8 cellular contexts compared by ENCODE assay signal in genomic region chr7:130960208-130960988, GRCh38.
DNase-seq lines count a peak whose midpoint lies in the region; ATAC-seq and TF ChIP-seq lines count a peak whose summit lies in the region.

No MANE protein-coding gene starts in this region.

- no peaks in the 10 kb centered on the region for H3K9me3 ChIP-seq in HEK293 (ENCODE audit: control insufficient read depth, insufficient read depth, low read depth, low read length)
- no peaks in the 10 kb centered on the region for H3K9me3 ChIP-seq in naive thymus-derived CD4-positive, alpha-beta T cell (ENCODE audit: control insufficient read depth in 2 of 3, low read length in 3 of 3)

- H3K4me1 ChIP-seq in HEK293 (ENCODE audit: control insufficient read depth, insufficient read depth, low read length) = no peaks in the 10 kb centered on the region
- peaks cover 57 to 68% of the 10 kb centered on the region in 2 donors for H3K4me1 ChIP-seq in naive thymus-derived CD4-positive, alpha-beta T cell (ENCODE audit: control insufficient read depth in 2 of 2, insufficient read depth in 2 of 2, low read length in 2 of 2)

- H3K9me3 Mint-ChIP-seq in Calu3 (ENCODE audit: low read depth, unreplicated experiment) = no peaks in the 10 kb centered on the region
- H3K9me3 Mint-ChIP-seq in central memory CD8-positive, alpha-beta T cell = no peaks in the 10 kb centered on the region
- H3K9me3 Mint-ChIP-seq in naive thymus-derived CD4-positive, alpha-beta T cell = peaks cover 0 to 4% (median 0%) of the 10 kb centered on the region in 11 donors

- H3K27ac Mint-ChIP-seq in Calu3 (ENCODE audit: unreplicated experiment) = peak overlapping the region; percentile 100
- peak overlapping the region; percentile 99 for H3K27ac Mint-ChIP-seq in central memory CD8-positive, alpha-beta T cell (ENCODE audit: low read depth)
- H3K27ac Mint-ChIP-seq in naive thymus-derived CD4-positive, alpha-beta T cell = peak overlapping the region in 8 of 9 donors; percentile 94 to 100 (median 97)

- CTCF ChIA-PET in Calu3 (lab: Charles Lee) = interaction anchor here (0.5 to 2.0 kb wide), 18 partner anchors 14 to 759 kb away, joined by 3 to 14 read pairs (median 4); no protein-coding TSS in a partner anchor
- CTCF ChIA-PET in HEK293 (lab: Yijun Ruan, JAX) = interaction anchor here (0.6 to 3.0 kb wide), 8 partner anchors 11 to 1250 kb away, joined by 3 to 18 read pairs (median 4); no protein-coding TSS in a partner anchor
- CTCF ChIA-PET in naive thymus-derived CD4-positive, alpha-beta T cell (lab: Charles Lee) = interaction anchor here (0.6 to 1.1 kb wide), 4 partner anchors 12 to 34 kb away, joined by 3 to 4 read pairs (median 3); no protein-coding TSS in a partner anchor
- CTCF ChIA-PET in HEK293T (lab: Yijun Ruan, JAX) = interaction anchor here (0.9 to 2.6 kb wide), 4 partner anchors 44 to 77 kb away, joined by 3 to 5 read pairs (median 4); no protein-coding TSS in a partner anchor

- H3K36me3 Mint-ChIP-seq in Calu3 (ENCODE audit: insufficient read depth, unreplicated experiment) = peaks cover 17% of the 10 kb centered on the region
- peaks cover 47% of the 10 kb centered on the region for H3K36me3 Mint-ChIP-seq in central memory CD8-positive, alpha-beta T cell (ENCODE audit: insufficient read depth)
- H3K36me3 Mint-ChIP-seq in naive thymus-derived CD4-positive, alpha-beta T cell = peaks cover 4 to 34% (median 8%) of the 10 kb centered on the region in 5 donors

- intact Hi-C loops in Calu3 (cut with micrococcal nuclease; ENCODE audit: unreplicated experiment) = no loop called here
- intact Hi-C loops in naive thymus-derived CD4-positive, alpha-beta T cell (cut with micrococcal nuclease) = loop anchor here (2.0 to 5.0 kb wide), 8 partner anchors 22 to 1008 kb away; partner anchors contain the start of genes KLHDC10 (in 1 of the 2), MKLN1 (in 1 of the 2) and UBE2H (in 1 of the 2)

- peak; percentile 34 for ATAC-seq in central memory CD8-positive, alpha-beta T cell (replicated peaks; ENCODE audit: extremely low read depth, poor library complexity, severe bottlenecking)
- ATAC-seq in naive thymus-derived CD4-positive, alpha-beta T cell = peak; percentile 53

- H3K36me3 ChIP-seq in HEK293 (ENCODE audit: control insufficient read depth in 2 of 2, insufficient read depth in 1 of 2, low read length in 2 of 2) = no peaks in the 10 kb centered on the region
- H3K36me3 ChIP-seq in naive thymus-derived CD4-positive, alpha-beta T cell (ENCODE audit: control insufficient read depth in 2 of 3, insufficient read depth in 3 of 3, low read length in 3 of 3) = no peaks in the 10 kb centered on the region

- no peaks in the 10 kb centered on the region for H3K27me3 Mint-ChIP-seq in Calu3 (ENCODE audit: unreplicated experiment)
- no peaks in the 10 kb centered on the region for H3K27me3 Mint-ChIP-seq in central memory CD8-positive, alpha-beta T cell
- H3K27me3 Mint-ChIP-seq in naive thymus-derived CD4-positive, alpha-beta T cell = no peaks in the 10 kb centered on the region

- DNase-seq in Calu3 (peak; percentile 61), RPMI8226 (peak; percentile 81), NCI-H2171 (lab: John Stamatoyannopoulos, UW) (no peak), DMS79 treated with DMSO at 0.1 percent for 48 hours (lab: John Stamatoyannopoulos, UW) (no peak), HEK293T (ENCODE audit: extremely low spot score) (no peak)
- DNase-seq in central memory CD8-positive, alpha-beta T cell (ENCODE audit: low spot score in 2 of 2) = peak in 1 of 2 donors; percentile 45
- peak in 7 of 9 donors; percentile 32 to 78 (median 73) for DNase-seq in naive thymus-derived CD4-positive, alpha-beta T cell

- no peak overlapping the region for H3K27ac ChIP-seq in HEK293 (ENCODE audit: extremely low read depth, low read depth, low read length)
- peak overlapping the region; percentile 80 for H3K27ac ChIP-seq in naive thymus-derived CD4-positive, alpha-beta T cell (ENCODE audit: low read depth, low read length)

- H3K4me3 ChIP-seq in HEK293 (ENCODE audit: low read depth, low read length) = no peak overlapping the region
- H3K4me3 ChIP-seq in naive thymus-derived CD4-positive, alpha-beta T cell (ENCODE audit: low read length) = peak overlapping the region; percentile 65

- TF ChIP-seq CTCF in Calu3 (IDR thresholded peaks at IDR 0.05; ENCODE audit: unreplicated experiment) (no peak), HEK293 (tag by site-specific recombination; IDR thresholded peaks at IDR 0.05) (no peak)

- peak overlapping the region; percentile 54 for H3K4me3 Mint-ChIP-seq in Calu3 (ENCODE audit: low read depth, unreplicated experiment)
- no peak overlapping the region for H3K4me3 Mint-ChIP-seq in central memory CD8-positive, alpha-beta T cell
- H3K4me3 Mint-ChIP-seq in naive thymus-derived CD4-positive, alpha-beta T cell = peak overlapping the region; percentile 87 to 98 (median 90)

- peaks cover 51% of the 10 kb centered on the region for H3K4me1 Mint-ChIP-seq in Calu3 (ENCODE audit: low read depth, unreplicated experiment)
- peaks cover 76% of the 10 kb centered on the region for H3K4me1 Mint-ChIP-seq in central memory CD8-positive, alpha-beta T cell
- peaks cover 58 to 83% (median 75%) of the 10 kb centered on the region in 7 donors for H3K4me1 Mint-ChIP-seq in naive thymus-derived CD4-positive, alpha-beta T cell

- POLR2A ChIA-PET in HEK293 (lab: Yijun Ruan, JAX) (interaction anchor here (0.6 kb wide), 1 partner anchor 1530 kb away, joined by 6 read pairs; no protein-coding TSS in a partner anchor), HEK293T (lab: Yijun Ruan, JAX) (interaction anchor here (1.4 kb wide), 1 partner anchor 19 kb away, joined by 4 read pairs; no protein-coding TSS in a partner anchor)
- POLR2A ChIA-PET in naive thymus-derived CD4-positive, alpha-beta T cell (lab: Charles Lee) = interaction anchor here (0.6 to 2.1 kb wide), 5 partner anchors 10 to 149 kb away, joined by 3 to 9 read pairs (median 4); no protein-coding TSS in a partner anchor

- TSS peak; percentile 89 for BruUV-seq in Calu3 (replicated peaks; lab: Mats Ljungman, UMichigan)

- H3K27me3 ChIP-seq in naive thymus-derived CD4-positive, alpha-beta T cell (ENCODE audit: control insufficient read depth in 2 of 2, insufficient read depth in 2 of 2, low read length in 2 of 2) = no peaks in the 10 kb centered on the region

TF ChIP-seq in HEK293, 187 proteins besides CTCF, POLR2A, EP300 and RAD21 (continues in another document):
- TF ChIP-seq ZNF571 (tag by site-specific recombination; IDR thresholded peaks at IDR 0.05) (no peak), ZNF549 (tag by site-specific recombination; IDR thresholded peaks at IDR 0.05) (no peak), ZNF292 (tag by site-specific recombination; IDR thresholded peaks at IDR 0.05; ENCODE audit: borderline replicate concordance, low read depth) (no peak), SETDB1 (IDR thresholded peaks at IDR 0.05; ENCODE audit: insufficient read length, low read length) (peak; percentile 16)

TF ChIP-seq in HEK293T, 16 proteins besides CTCF, POLR2A, EP300 and RAD21:
- TF ChIP-seq NFRKB (IDR thresholded peaks at IDR 0.05) (no peak), SUZ12 (IDR thresholded peaks at IDR 0.05) (no peak), FOXA1 (IDR thresholded peaks at IDR 0.05) (no peak), SP1 (IDR thresholded peaks at IDR 0.05) (no peak)

Comparison
In these comparisons a context has a peak if more than half of its experiments do, and no peak if none do; other contexts are left out.
1. DNase-seq: peak in Calu3 (single experiment), RPMI8226 (single experiment) and naive thymus-derived CD4-positive, alpha-beta T cell (7 of 9); none in NCI-H2171 (single experiment), DMS79 treated with DMSO at 0.1 percent for 48 hours (single experiment) and HEK293T (single experiment).
2. Peak in every context shown above with its lines, with median percentiles within 50 percentile points of each other: H3K27ac Mint-ChIP-seq.